12 cellular contexts compared by ENCODE assay signal in the genomic region with DNA sequence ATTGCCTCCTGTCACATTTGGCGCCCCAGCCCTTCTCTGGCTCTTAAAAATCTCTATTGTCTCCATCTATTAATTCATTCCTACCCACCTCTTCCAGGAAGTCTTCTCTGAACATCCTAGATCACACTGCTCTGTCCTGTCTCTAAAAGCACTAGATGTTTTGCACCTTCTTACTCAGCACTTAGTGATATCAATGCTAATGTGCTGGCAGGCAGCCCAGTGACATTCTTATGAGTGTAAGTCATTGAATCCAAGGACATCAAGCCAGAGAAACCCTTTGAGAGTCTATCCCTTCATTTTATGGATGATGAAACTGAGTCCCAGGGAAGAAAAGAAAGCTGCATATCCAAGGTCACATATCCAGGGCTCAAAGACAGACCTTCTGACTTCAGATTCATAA. TPM values are rescaled to one million over a fixed set of nuclear protein-coding genes. Genes with fewer than 3 reads are reported as not detected.
DNase-seq lines count a peak whose midpoint lies in the region; ATAC-seq, FAIRE-seq and TF ChIP-seq lines count a peak whose summit lies in the region.
"Had no signal": no experiment of that assay in that cellular context is flagged by ENCODE, and none has a peak within 500 bp of the region (broad histone marks: within the 10 kb centered on the region; RNA-seq: fewer than 3 reads in every experiment).

No MANE protein-coding gene starts in this region.

- peaks cover 39% of the 10 kb centered on the region for H3K27me3 Mint-ChIP-seq in astrocyte (ENCODE audit: low read depth, unreplicated experiment)

- peaks cover 33% of the 10 kb centered on the region for H3K27me3 ChIP-seq in astrocyte (ENCODE audit: insufficient read depth, low read length)
- no peaks in the 10 kb centered on the region for H3K27me3 ChIP-seq in mesendoderm (ENCODE audit: insufficient read depth, low read length, poor library complexity)
- peaks cover 3 to 75% of the 10 kb centered on the region in 2 donors for H3K27me3 ChIP-seq in left lung
- H3K27me3 ChIP-seq: thyroid gland had no signal

- TF ChIP-seq CTCF in astrocyte (IDR thresholded peaks at IDR 0.05; ENCODE audit: insufficient read depth, low read depth, low read length) (no peak), left lung (IDR thresholded peaks at IDR 0.05) (no peak)

- no peaks in the 10 kb centered on the region for H3K4me1 ChIP-seq in astrocyte (ENCODE audit: insufficient read depth, low read length)
- no peaks in the 10 kb centered on the region for H3K4me1 ChIP-seq in mesendoderm (ENCODE audit: control insufficient read depth, low read depth, low read length)
- no peaks in the 10 kb centered on the region for H3K4me1 ChIP-seq in left lung
- H3K4me1 ChIP-seq: neural progenitor cell, thyroid gland had no signal

- H2BK120ac ChIP-seq in mesendoderm (ENCODE audit: low read depth, low read length), result no peak overlapping the region

- H3K9ac ChIP-seq in astrocyte (ENCODE audit: low read length), result no peak overlapping the region
- H3K9ac ChIP-seq in mesendoderm (ENCODE audit: low read length), result no peak overlapping the region
- H3K9ac ChIP-seq: neural progenitor cell had no signal

- ATAC-seq in left lung (no peak), HG03139 (IDR thresholded peaks at IDR 0.05; ENCODE audit: unreplicated experiment) (no peak)

- H4K5ac ChIP-seq in mesendoderm (ENCODE audit: low read length), result no peak overlapping the region

- no peak overlapping the region for H3K4ac ChIP-seq in mesendoderm (ENCODE audit: low read depth, low read length)

- H3K18ac ChIP-seq in mesendoderm (ENCODE audit: low read length), result no peak overlapping the region

- H3K9me3 ChIP-seq in astrocyte (ENCODE audit: insufficient read depth, low read depth, low read length), result no peaks in the 10 kb centered on the region
- H3K9me3 ChIP-seq in left lung, result no peaks in the 10 kb centered on the region
- H3K9me3 ChIP-seq: thyroid gland had no signal

- H4K8ac ChIP-seq in mesendoderm (ENCODE audit: low read depth, low read length), result no peak overlapping the region

- no peaks in the 10 kb centered on the region for H4K20me1 ChIP-seq in astrocyte (ENCODE audit: insufficient read depth, low read length)

- H2BK15ac ChIP-seq in mesendoderm (replicated peaks; ENCODE audit: low read depth), result no peak overlapping the region

- no peaks in the 10 kb centered on the region for H3K4me1 Mint-ChIP-seq in astrocyte (ENCODE audit: low read depth, unreplicated experiment)
- H3K4me1 Mint-ChIP-seq: neural progenitor cell had no signal

- H3K27ac ChIP-seq in astrocyte (ENCODE audit: low read depth, low read length) (no peak overlapping the region), mesendoderm (ENCODE audit: low read depth, low read length) (no peak overlapping the region), left lung (no peak overlapping the region)
- H3K27ac ChIP-seq: coronary artery, neural progenitor cell, thyroid gland had no signal

- intact Hi-C loops in left lung (cut with DNase I), result no loop called here

- no CpG with 5 or more reads among the region's 1 CpG for WGBS in mesendoderm (ENCODE audit: extremely low coverage, insufficient coverage, low lambda C conversion rate)

- H3K4me3 ChIP-seq in astrocyte (ENCODE audit: insufficient read depth, low read depth, low read length), result no peak overlapping the region
- H3K4me3 ChIP-seq in mesendoderm (ENCODE audit: low read length), result no peak overlapping the region
- no peak overlapping the region for H3K4me3 ChIP-seq in left lung
- H3K4me3 ChIP-seq: coronary artery, neural progenitor cell, thyroid gland had no signal

- DNase-seq in EH (ENCODE audit: low read depth) (peak; percentile 79), HS-27A (ENCODE audit: low read depth) (peak; percentile 17), astrocyte (ENCODE audit: low read depth) (peak; percentile 44), mesendoderm (peak; percentile 46), left lung (no peak), iPS-NIHi11 (ENCODE audit: low spot score) (no peak)
- DNase-seq: NCI-H446 treated with DMSO at 0.1 percent for 48 hours; stimulated activated CD4-positive, alpha-beta T cell treated with anti-CD3 and anti-CD28 coated beads, Interleukin-4, amount 100 ng/mL, for 4 hours had no signal

- H2AK5ac ChIP-seq in mesendoderm (ENCODE audit: low read length), result no peak overlapping the region

- H3K36me3 Mint-ChIP-seq in astrocyte (ENCODE audit: low read depth, unreplicated experiment), result no peaks in the 10 kb centered on the region
- H3K36me3 Mint-ChIP-seq: neural progenitor cell had no signal

- no peak for FAIRE-seq in astrocyte (lab: Jason Lieb, UNC)

- no peak overlapping the region for H2BK5ac ChIP-seq in mesendoderm (ENCODE audit: low read length)

- H3K4me2 ChIP-seq in astrocyte (ENCODE audit: low read length) (no peak overlapping the region), mesendoderm (ENCODE audit: low read length) (no peak overlapping the region)
- H3K4me2 ChIP-seq: neural progenitor cell had no signal

- no peak overlapping the region for H3K27ac Mint-ChIP-seq in astrocyte (ENCODE audit: unreplicated experiment)
- H3K27ac Mint-ChIP-seq: neural progenitor cell had no signal

- no peak overlapping the region for H3K56ac ChIP-seq in mesendoderm (ENCODE audit: low read length)

- H3K36me3 ChIP-seq in astrocyte (ENCODE audit: insufficient read depth, low read length) (no peaks in the 10 kb centered on the region), mesendoderm (ENCODE audit: control insufficient read depth, insufficient read depth, low read length) (no peaks in the 10 kb centered on the region), left lung (no peaks in the 10 kb centered on the region)
- H3K36me3 ChIP-seq: neural progenitor cell, thyroid gland had no signal

- H3K79me1 ChIP-seq in mesendoderm (ENCODE audit: low read length), result no peaks in the 10 kb centered on the region

- no peak overlapping the region for H3K4me3 Mint-ChIP-seq in astrocyte (ENCODE audit: unreplicated experiment)
- H3K4me3 Mint-ChIP-seq: neural progenitor cell had no signal

- peaks cover 2% of the 10 kb centered on the region for H3K9me3 Mint-ChIP-seq in astrocyte (ENCODE audit: unreplicated experiment)
- H3K9me3 Mint-ChIP-seq: neural progenitor cell had no signal

- H3K23ac ChIP-seq in mesendoderm (ENCODE audit: low read length), result no peak overlapping the region

- H3K79me2 ChIP-seq in astrocyte (ENCODE audit: insufficient read depth, low read length) (no peaks in the 10 kb centered on the region), mesendoderm (ENCODE audit: control insufficient read depth, insufficient read depth, low read length) (no peaks in the 10 kb centered on the region)

- no peak overlapping the region for H2AFZ ChIP-seq in astrocyte (ENCODE audit: low read depth, low read length)
- H2AFZ ChIP-seq: neural progenitor cell had no signal

RNA-seq across cellular contexts. Expression of a gene that starts 48.3 kb away (rescaled TPM):
- total RNA-seq in astrocyte (0.23 and 0.60 TPM in 2 replicates), left lung (not detected)
- not detected for polyA plus RNA-seq in mesendoderm (2013, experiment 1 of 2)
- 0.03 TPM for polyA plus RNA-seq in mesendoderm (2013, experiment 2 of 2)
- total RNA-seq: thyroid gland had no signal

Comparison
In these comparisons a context has a peak if more than half of its experiments do, and no peak if none do; other contexts are left out.
1. DNase-seq: peak in EH (single experiment), HS-27A (single experiment), astrocyte (single experiment) and mesendoderm (single experiment); none in left lung (0 of 2) and iPS-NIHi11 (single experiment).